ENCODE assay signal across 19 cellular contexts in the genomic region with DNA sequence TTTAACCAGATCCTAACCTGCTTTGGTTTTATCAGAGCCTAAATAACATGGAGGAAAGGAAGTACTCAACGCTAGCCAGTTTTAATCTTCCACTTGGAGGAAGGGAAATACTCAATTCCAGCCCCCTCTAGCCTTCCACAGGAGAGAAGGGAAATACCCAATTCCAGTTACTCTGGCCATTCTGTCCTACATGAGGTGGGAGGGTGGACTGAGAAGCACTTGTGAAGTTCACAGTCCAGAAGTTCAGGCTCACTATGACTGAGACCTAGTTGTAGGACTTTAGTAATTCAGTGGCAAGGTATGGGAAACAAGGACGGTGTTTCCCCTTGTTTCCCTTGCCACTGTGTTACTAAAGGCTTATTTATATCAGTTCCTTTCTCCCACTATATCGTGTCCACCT.
DNase-seq lines count a peak whose midpoint lies in the region; ATAC-seq and TF ChIP-seq lines count a peak whose summit lies in the region.
"Had no signal": no experiment of that assay in that cellular context is flagged by ENCODE, and none has a peak within 500 bp of the region (broad histone marks: within the 10 kb centered on the region; RNA-seq: fewer than 3 reads in every experiment).

No MANE protein-coding gene starts in this region.

- H2BK120ac ChIP-seq in neuronal stem cell (ENCODE audit: low read depth, low read length), result no peak overlapping the region

- peak; percentile 54; the same call in 2 of the 3 replicates for ATAC-seq in SK-N-SH treated with all-trans-retinoic acid at 6 μM for 48 hours
- peak; percentile 20 for ATAC-seq in esophagus mucosa
- ATAC-seq in stimulated activated naive B cell treated with anti-CD40 and anti-IgM and Interleukin-4, amounts not matched to agents 10 μg/mL and 1 μg/mL and 100 μg/mL, for 72 hours (replicated peaks), result no peak
- ATAC-seq in HG03442 (IDR thresholded peaks at IDR 0.05; ENCODE audit: unreplicated experiment), result no peak
- ATAC-seq: activated T-cell treated with anti-CD3 and anti-CD28 coated beads, Interleukin-2, amount 50 U/mL, for 4 hours had no signal

- H3K4me3 Mint-ChIP-seq in stimulated activated naive B cell treated with anti-CD40 and anti-IgM and Interleukin-4, amounts not matched to agents 10 μg/mL and 1 μg/mL and 100 μg/mL, for 72 hours, result no peak overlapping the region
- H3K4me3 Mint-ChIP-seq: activated T-cell treated with anti-CD3 and anti-CD28 coated beads, Interleukin-2, amount 50 U/mL, for 4 hours; neural crest cell had no signal

- H3K27ac ChIP-seq in neuronal stem cell (replicated peaks; ENCODE audit: low read length), result no peak overlapping the region
- H3K27ac ChIP-seq in transverse colon, result peak overlapping the region; percentile 53 to 68 (median 63)
- H3K27ac ChIP-seq: BLaER1 treated with 17β-estradiol and CSF1 and Interleukin-3, amounts not matched to agents 10 nM and 100 nM had no signal

- H3K27me3 Mint-ChIP-seq in stimulated activated naive B cell treated with anti-CD40 and anti-IgM and Interleukin-4, amounts not matched to agents 10 μg/mL and 1 μg/mL and 100 μg/mL, for 72 hours, result no peaks in the 10 kb centered on the region

- H4K8ac ChIP-seq in neuronal stem cell (ENCODE audit: low read depth, low read length), result no peak overlapping the region

- no peak overlapping the region for H3K27ac Mint-ChIP-seq in stimulated activated naive B cell treated with anti-CD40 and anti-IgM and Interleukin-4, amounts not matched to agents 10 μg/mL and 1 μg/mL and 100 μg/mL, for 72 hours

- H3K4me1 ChIP-seq in neuronal stem cell (ENCODE audit: control insufficient read depth in 2 of 2, insufficient read depth in 1 of 2, low read depth in 1 of 2, low read length in 2 of 2), result peaks cover 0 to 2% of the 10 kb centered on the region in 2 donors
- H3K4me1 ChIP-seq in transverse colon, result peaks cover 0 to 17% (median 10%) of the 10 kb centered on the region in 4 donors
- H3K4me1 ChIP-seq: BLaER1 treated with 17β-estradiol and CSF1 and Interleukin-3, amounts not matched to agents 10 nM and 100 nM had no signal

- no peak overlapping the region for H3K23ac ChIP-seq in neuronal stem cell (ENCODE audit: low read depth, low read length, poor library complexity)

- TF ChIP-seq POLR2A in transverse colon (IDR thresholded peaks at IDR 0.05), result no peak

- TF ChIP-seq CTCF in transverse colon (IDR thresholded peaks at IDR 0.05), result no peak

- no peak overlapping the region for H3K4me3 ChIP-seq in neuronal stem cell (ENCODE audit: low read length in 2 of 2)
- H3K4me3 ChIP-seq in transverse colon, result no peak overlapping the region
- H3K4me3 ChIP-seq: BLaER1 treated with 17β-estradiol and CSF1 and Interleukin-3, amounts not matched to agents 10 nM and 100 nM had no signal

- no peaks in the 10 kb centered on the region for H3K4me1 Mint-ChIP-seq in stimulated activated naive B cell treated with anti-CD40 and anti-IgM and Interleukin-4, amounts not matched to agents 10 μg/mL and 1 μg/mL and 100 μg/mL, for 72 hours

- DNase-seq in neuronal stem cell (ENCODE audit: low spot score), result no peak
- no peak for DNase-seq in transverse colon
- DNase-seq in ecto neural progenitor cell (ENCODE audit: low spot score), result no peak
- no peak for DNase-seq in stimulated activated naive B cell treated with anti-CD40 and anti-IgM and Interleukin-4, amounts not matched to agents 10 μg/mL and 1 μg/mL and 100 μg/mL, for 72 hours
- DNase-seq: activated CD4-positive, alpha-beta T cell treated with anti-CD3 and anti-CD28 coated beads for 48 hours; activated T-cell treated with anti-CD3 and anti-CD28 coated beads, Interleukin-2, amount 50 U/mL, for 4 hours; DND-41; effector CD8-positive, alpha-beta T cell; glutamatergic neuron; KBM-7; NCI-H1694 treated with DMSO at 0.1 percent for 48 hours; NCI-H524 treated with DMSO at 0.1 percent for 48 hours; stimulated activated CD8-positive, alpha-beta memory T cell treated with anti-CD3 and anti-CD28 coated beads, Interleukin-4, amount 100 ng/mL, for 48 hours; T-helper 2 cell had no signal

- peak overlapping the region; percentile 88 for H2AFZ ChIP-seq in neuronal stem cell (ENCODE audit: low read length)

- no peak overlapping the region for H3K9ac ChIP-seq in neuronal stem cell (ENCODE audit: low read depth, low read length, poor library complexity)
- H3K9ac ChIP-seq: BLaER1 treated with 17β-estradiol and CSF1 and Interleukin-3, amounts not matched to agents 10 nM and 100 nM had no signal

- WGBS in neuronal stem cell (ENCODE audit: extremely low coverage in 2 of 2, insufficient read length in 2 of 2, insufficient replicate concordance in 1 of 2), 2 donors, result no CpG with 5 or more reads among the region's 3 CpGs
- 70 to 71% methylated on average over 3 of the region's 3 CpGs for WGBS in transverse colon (ENCODE audit: low coverage in 1 of 2), 2 donors

- no peak overlapping the region for H3K4me2 ChIP-seq in neuronal stem cell (ENCODE audit: insufficient read depth, low read length, poor library complexity, severe bottlenecking)
- H3K4me2 ChIP-seq: BLaER1 treated with 17β-estradiol and CSF1 and Interleukin-3, amounts not matched to agents 10 nM and 100 nM had no signal

- in situ Hi-C loops in transverse colon (cut with MboI; ENCODE audit: low pct_ligation_motif_present in 1 of 4, low pct_unique_long_range_greater_than_20kb in 1 of 4, low sequenced_read_pairs in 3 of 4), result no loop called here

- H2AK5ac ChIP-seq in neuronal stem cell (ENCODE audit: low read depth, low read length), result no peak overlapping the region

- H3K4ac ChIP-seq in neuronal stem cell (ENCODE audit: low read length), result no peak overlapping the region

- no peak overlapping the region for H3K18ac ChIP-seq in neuronal stem cell (ENCODE audit: low read length)

- H2BK5ac ChIP-seq in neuronal stem cell (ENCODE audit: low read length), result no peak overlapping the region

- no peak overlapping the region for H3K14ac ChIP-seq in neuronal stem cell (ENCODE audit: low read length)

- H4K91ac ChIP-seq in neuronal stem cell (ENCODE audit: low read depth, low read length, poor library complexity), result no peak overlapping the region

- TF ChIP-seq EP300 in transverse colon (IDR thresholded peaks at IDR 0.05; ENCODE audit: low read depth), result no peak

- no peaks in the 10 kb centered on the region for H3K36me3 Mint-ChIP-seq in stimulated activated naive B cell treated with anti-CD40 and anti-IgM and Interleukin-4, amounts not matched to agents 10 μg/mL and 1 μg/mL and 100 μg/mL, for 72 hours

- H2BK12ac ChIP-seq in neuronal stem cell (ENCODE audit: low read length), result no peak overlapping the region

- intact Hi-C loops in transverse colon (cut with DNase I; ENCODE audit: low total_unique reads), result no loop called here

- H3K27me3 ChIP-seq in neuronal stem cell (ENCODE audit: control insufficient read depth in 3 of 3, insufficient read depth in 3 of 3, low read depth in 1 of 3, low read length in 3 of 3) (no peaks in the 10 kb centered on the region), transverse colon (no peaks in the 10 kb centered on the region)
- H3K27me3 ChIP-seq: BLaER1 treated with 17β-estradiol and CSF1 and Interleukin-3, amounts not matched to agents 10 nM and 100 nM had no signal

- H2BK15ac ChIP-seq in neuronal stem cell (ENCODE audit: low read length), result no peak overlapping the region

- no peaks in the 10 kb centered on the region for H3K9me3 Mint-ChIP-seq in stimulated activated naive B cell treated with anti-CD40 and anti-IgM and Interleukin-4, amounts not matched to agents 10 μg/mL and 1 μg/mL and 100 μg/mL, for 72 hours

- no peaks in the 10 kb centered on the region for H3K36me3 ChIP-seq in neuronal stem cell (replicated peaks in 1 of 2; ENCODE audit: control insufficient read depth in 2 of 2, insufficient read depth in 2 of 2, low read length in 2 of 2)
- H3K36me3 ChIP-seq in transverse colon, result no peaks in the 10 kb centered on the region
- H3K36me3 ChIP-seq: BLaER1 treated with 17β-estradiol and CSF1 and Interleukin-3, amounts not matched to agents 10 nM and 100 nM had no signal

- H3K9me3 ChIP-seq in neuronal stem cell (replicated peaks in 1 of 2; ENCODE audit: control insufficient read depth in 2 of 2, insufficient read depth in 1 of 2, low read depth in 1 of 2, low read length in 2 of 2) (peaks cover 0 to 13% of the 10 kb centered on the region in 2 donors), transverse colon (no peaks in the 10 kb centered on the region)
- H3K9me3 ChIP-seq: BLaER1 treated with 17β-estradiol and CSF1 and Interleukin-3, amounts not matched to agents 10 nM and 100 nM had no signal

- H3K79me1 ChIP-seq in neuronal stem cell (ENCODE audit: low read depth, low read length), result no peaks in the 10 kb centered on the region

TF ChIP-seq in SK-N-SH treated with all-trans-retinoic acid at 6 μM for 48 hours, 23 proteins besides CTCF, POLR2A, EP300 and RAD21 (continues in another document):
- TF ChIP-seq BACH2 (CRISPR knock-in tag; IDR thresholded peaks at IDR 0.05; ENCODE audit: borderline replicate concordance), result no peak
- no peak for TF ChIP-seq ZC3H10 (CRISPR knock-in tag; IDR thresholded peaks at IDR 0.05)
- TF ChIP-seq ZFP3 (CRISPR knock-in tag; IDR thresholded peaks at IDR 0.05), result no peak
- TF ChIP-seq CSDC2 (CRISPR knock-in tag; IDR thresholded peaks at IDR 0.05), result no peak
- no peak for TF ChIP-seq SNAI2 (CRISPR knock-in tag; IDR thresholded peaks at IDR 0.05)
- TF ChIP-seq ZNF8 (CRISPR knock-in tag; IDR thresholded peaks at IDR 0.05), result no peak
- no peak for TF ChIP-seq ZFP30 (CRISPR knock-in tag; IDR thresholded peaks at IDR 0.05)
- no peak for TF ChIP-seq TCF4 (CRISPR knock-in tag; IDR thresholded peaks at IDR 0.05; ENCODE audit: borderline replicate concordance)
- TF ChIP-seq POU6F1 (CRISPR knock-in tag; IDR thresholded peaks at IDR 0.05; ENCODE audit: borderline replicate concordance, low read depth), result no peak

Comparison
In these comparisons a context has a peak if more than half of its experiments do, and no peak if none do; other contexts are left out.
1. ATAC-seq: peak in SK-N-SH treated with all-trans-retinoic acid at 6 μM for 48 hours (single experiment) and esophagus mucosa (single experiment); none in stimulated activated naive B cell treated with anti-CD40 and anti-IgM and Interleukin-4, amounts not matched to agents 10 μg/mL and 1 μg/mL and 100 μg/mL, for 72 hours (0 of 2) and HG03442 (single experiment).